9 cellular contexts compared by ENCODE assay signal in the genomic region with DNA sequence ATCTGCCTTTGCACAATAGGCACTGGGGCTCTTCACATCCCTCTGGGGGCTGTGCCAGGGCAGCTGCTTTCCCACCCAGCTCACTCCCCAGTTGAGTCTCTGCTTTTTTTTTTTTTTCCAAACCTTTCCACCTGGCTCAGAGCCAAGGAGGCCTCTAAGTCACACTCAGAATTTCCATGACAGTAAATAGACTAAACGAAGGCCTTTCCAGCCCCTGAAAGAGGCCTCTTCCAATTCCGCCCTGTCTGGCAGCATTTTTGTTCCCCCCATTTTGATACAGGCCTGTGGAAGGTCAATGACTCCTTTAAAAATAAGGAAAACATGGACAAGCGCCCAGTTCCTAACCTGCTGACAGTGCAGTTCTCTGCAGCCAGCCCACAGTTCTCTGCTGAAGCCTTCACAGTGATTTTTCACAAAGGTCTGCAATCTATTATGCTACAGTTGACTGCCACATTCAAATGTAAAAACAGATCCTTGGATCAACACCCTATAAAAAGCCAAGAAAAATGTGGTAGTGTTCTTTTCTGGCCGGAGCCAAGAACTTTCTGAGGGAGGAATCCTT.
DNase-seq lines count a peak whose midpoint lies in the region; ATAC-seq and TF ChIP-seq lines count a peak whose summit lies in the region.
"Had no signal": no experiment of that assay in that cellular context is flagged by ENCODE, and none has a peak within 500 bp of the region (broad histone marks: within the 10 kb centered on the region; RNA-seq: fewer than 3 reads in every experiment).

No MANE protein-coding gene starts in this region.

- intact Hi-C loops in CD4-positive, alpha-beta memory T cell (cut with micrococcal nuclease) = loop anchor here (2.0 kb wide), 1 partner anchor 108 kb away; a partner anchor contains a TSS

- H3K4me3 Mint-ChIP-seq in CD4-positive, alpha-beta memory T cell = no peak overlapping the region

- no peaks in the 10 kb centered on the region for H3K36me3 Mint-ChIP-seq in CD4-positive, alpha-beta memory T cell

- no peak overlapping the region; the same call in 1 of the 2 replicates for H3K9ac ChIP-seq in HUES48 (ENCODE audit: low read depth, low read length)

- ATAC-seq in HG02884 (IDR thresholded peaks at IDR 0.05; ENCODE audit: unreplicated experiment) (no peak), HG02973 (IDR thresholded peaks at IDR 0.05; ENCODE audit: unreplicated experiment) (no peak), GM18907 (IDR thresholded peaks at IDR 0.05; ENCODE audit: unreplicated experiment) (no peak)

- DNase-seq in right atrium auricular region (ENCODE audit: low spot score) (peak; percentile 69), skeletal muscle cell (ENCODE audit: low read depth) (peak; percentile 58)
- DNase-seq in CD4-positive, alpha-beta memory T cell = no peak

- H3K4me1 ChIP-seq in HUES48 (ENCODE audit: control insufficient read depth, insufficient read depth, low read length) (peaks cover 44% of the 10 kb centered on the region), right atrium auricular region (peaks cover 0 to 27% of the 10 kb centered on the region in 2 donors)
- H3K4me1 ChIP-seq in CD4-positive, alpha-beta memory T cell (ENCODE audit: insufficient read depth, low read length) = peaks cover 19% of the 10 kb centered on the region

- no peaks in the 10 kb centered on the region for H3K9me3 Mint-ChIP-seq in CD4-positive, alpha-beta memory T cell

- H3K27ac Mint-ChIP-seq in CD4-positive, alpha-beta memory T cell = no peak overlapping the region

- CTCF ChIA-PET in CD4-positive, alpha-beta memory T cell (lab: Charles Lee; ENCODE audit: partially characterized antibody) = interaction anchor here (1.6 to 1.8 kb wide), 2 partner anchors 367 kb away, joined by 3 to 7 read pairs; no protein-coding TSS in a partner anchor

- TF ChIP-seq CTCF in VCaP (conservative IDR thresholded peaks at IDR 0.05) (no peak), right atrium auricular region (IDR thresholded peaks at IDR 0.05) (no peak)

- peaks cover 0 to 6% (median 0%) of the 10 kb centered on the region in 4 donors for H3K4me1 Mint-ChIP-seq in CD4-positive, alpha-beta memory T cell

- H3K9me3 ChIP-seq in HUES48 (ENCODE audit: control insufficient read depth, insufficient read depth, low read length) = no peaks in the 10 kb centered on the region
- H3K9me3 ChIP-seq in right atrium auricular region = no peaks in the 10 kb centered on the region
- no peaks in the 10 kb centered on the region for H3K9me3 ChIP-seq in CD4-positive, alpha-beta memory T cell (ENCODE audit: control insufficient read depth in 1 of 2, low read length in 2 of 2)

- no peaks in the 10 kb centered on the region for H3K27me3 ChIP-seq in HUES48 (ENCODE audit: control insufficient read depth, insufficient read depth, low read length)
- H3K27me3 ChIP-seq in right atrium auricular region = no peaks in the 10 kb centered on the region
- H3K27me3 ChIP-seq in CD4-positive, alpha-beta memory T cell (ENCODE audit: insufficient read depth, low read length) = no peaks in the 10 kb centered on the region

- H3K4me3 ChIP-seq in HUES48 (ENCODE audit: low read depth, low read length) (peak overlapping the region; percentile 5; the same call in 1 of the 2 replicates), right atrium auricular region (no peak overlapping the region), skeletal muscle cell (ENCODE audit: low read depth, low read length) (no peak overlapping the region)
- no peak overlapping the region for H3K4me3 ChIP-seq in CD4-positive, alpha-beta memory T cell (ENCODE audit: low read length in 2 of 2)

- H3K27me3 Mint-ChIP-seq in CD4-positive, alpha-beta memory T cell = no peaks in the 10 kb centered on the region

- no peaks in the 10 kb centered on the region for H3K36me3 ChIP-seq in HUES48 (ENCODE audit: control insufficient read depth, insufficient read depth, low read length)
- no peaks in the 10 kb centered on the region for H3K36me3 ChIP-seq in right atrium auricular region
- H3K36me3 ChIP-seq in CD4-positive, alpha-beta memory T cell (ENCODE audit: insufficient read depth, low read length) = no peaks in the 10 kb centered on the region

- peak overlapping the region; percentile 88 for H3K27ac ChIP-seq in HUES48 (ENCODE audit: low read depth, low read length)
- H3K27ac ChIP-seq in VCaP = peak overlapping the region; percentile 72
- H3K27ac ChIP-seq in right atrium auricular region = peak overlapping the region; percentile 67 to 72
- H3K27ac ChIP-seq in CD4-positive, alpha-beta memory T cell (ENCODE audit: low read depth, low read length) = no peak overlapping the region
- H3K27ac ChIP-seq: HL-60 had no signal

- POLR2A ChIA-PET in CD4-positive, alpha-beta memory T cell (lab: Charles Lee; ENCODE audit: partially characterized antibody) = interaction anchor here (1.2 to 2.5 kb wide), 2 partner anchors 107 to 367 kb away, joined by 6 to 18 read pairs; a partner anchor contains a TSS

Comparison
In these comparisons a context has a peak if more than half of its experiments do, and no peak if none do; other contexts are left out.
1. DNase-seq: peak in right atrium auricular region (single experiment) and skeletal muscle cell (single experiment); none in CD4-positive, alpha-beta memory T cell (0 of 5).